8 cellular contexts compared by ENCODE assay signal in genomic region chr10:73495884-73496674, GRCh38. TPM values are rescaled to one million over a fixed set of nuclear protein-coding genes. Genes with fewer than 3 reads are reported as not detected.
DNase-seq lines count a peak whose midpoint lies in the region; TF ChIP-seq lines count a peak whose summit lies in the region.

PPP3CB (minus strand) TSS chr10:73496024; CDS start chr10:73495889, 135 bp downstream.

- intact Hi-C loops in stomach (cut with DNase I; ENCODE audit: low total_unique reads): no loop called here

- TF ChIP-seq CTCF in DOHH2 (IDR thresholded peaks at IDR 0.05; ENCODE audit: low read depth, low read length, poor library complexity, severe bottlenecking) (no peak), foreskin fibroblast (IDR thresholded peaks at IDR 0.05; ENCODE audit: low read depth, low read length) (no peak), neural crest cell (conservative IDR thresholded peaks at IDR 0.05) (no peak), stomach (IDR thresholded peaks at IDR 0.05) (no peak)

- peaks cover 52% of the 10 kb centered on the region for H3K79me2 ChIP-seq in DOHH2 (ENCODE audit: control insufficient read depth, low read length)

- peak within 1 kb of the TSS; percentile 80 for H3K4me3 ChIP-seq in DOHH2 (ENCODE audit: low read length)
- H3K4me3 ChIP-seq in H7 (ENCODE audit: insufficient read depth, low read depth, low read length): peak within 1 kb of the TSS; percentile 95
- H3K4me3 ChIP-seq in foreskin fibroblast (ENCODE audit: low read depth in 1 of 2, low read length in 2 of 2): peak within 1 kb of the TSS; percentile 68 to 88
- peak within 1 kb of the TSS; percentile 73 to 92 (median 80) for H3K4me3 ChIP-seq in stomach

- no peaks in the 10 kb centered on the region for H3K9me3 ChIP-seq in DOHH2 (ENCODE audit: control insufficient read depth, insufficient read depth, low read length)
- H3K9me3 ChIP-seq in stomach: no peaks in the 10 kb centered on the region

- no peak for TF ChIP-seq EP300 in stomach (IDR thresholded peaks at IDR 0.05)

- H3K27me3 Mint-ChIP-seq in neural crest cell (ENCODE audit: low read depth): no peaks in the 10 kb centered on the region

- 6 to 19% (median 6%) methylated on average over 11 to 28 of the region's 28 CpGs for WGBS in stomach, 5 donors

- peak; percentile 50; the same call in 1 of the 2 replicates for TF ChIP-seq POLR2A in Raji (IDR thresholded peaks at IDR 0.05; ENCODE audit: insufficient read depth, low read depth, low read length)
- TF ChIP-seq POLR2A in stomach (IDR thresholded peaks at IDR 0.05): no peak

- H3K4me1 ChIP-seq in DOHH2 (ENCODE audit: control insufficient read depth, low read length): peaks cover 32% of the 10 kb centered on the region
- H3K4me1 ChIP-seq in stomach: peaks cover 18 to 56% (median 37%) of the 10 kb centered on the region in 4 donors

- H3K4me1 Mint-ChIP-seq in neural crest cell: peaks cover 43% of the 10 kb centered on the region

- peak within 1 kb of the TSS; percentile 84 for H3K4me2 ChIP-seq in DOHH2 (ENCODE audit: low read length)

- H3K36me3 ChIP-seq in DOHH2 (ENCODE audit: control insufficient read depth, low read length): 0 out of 2 replicates have a peak, but pooled peaks cover 12% of the 10 kb centered on the region
- peaks cover 4% of the 10 kb centered on the region; the same call in 1 of the 2 replicates for H3K36me3 ChIP-seq in H7 (replicated peaks; ENCODE audit: control insufficient read depth, insufficient read depth, low read length)
- peaks cover 14 to 43% (median 35%) of the 10 kb centered on the region in 4 donors for H3K36me3 ChIP-seq in stomach

- DNase-seq in H7 (no peak), M059J (ENCODE audit: low read depth) (peak; percentile 92), activated gamma-delta T cell (lab: John Stamatoyannopoulos, UW) (peak; percentile 93), foreskin fibroblast (peak; percentile 96 to 98), neural crest cell (ENCODE audit: low read depth, low spot score) (peak; percentile 65), stomach (peak; percentile 91)

- peaks cover 6% of the 10 kb centered on the region; the same call in 1 of the 2 replicates for H4K20me1 ChIP-seq in DOHH2 (ENCODE audit: control insufficient read depth, insufficient read depth, low read depth, low read length)

- no peaks in the 10 kb centered on the region; the same call in 1 of the 2 replicates for H3F3A ChIP-seq in DOHH2 (ENCODE audit: control insufficient read depth, insufficient read depth)

- peaks cover 11% of the 10 kb centered on the region for H3K36me3 Mint-ChIP-seq in neural crest cell (ENCODE audit: low read depth)

- no peaks in the 10 kb centered on the region for H3K9me2 ChIP-seq in DOHH2 (replicated peaks; ENCODE audit: control insufficient read depth, low read length)

- H3K27ac ChIP-seq in DOHH2 (ENCODE audit: low read depth, low read length): peak within 1 kb of the TSS; percentile 70
- peak within 1 kb of the TSS; percentile 96 to 100 (median 98) for H3K27ac ChIP-seq in stomach

- H3K4me3 Mint-ChIP-seq in neural crest cell: peak within 1 kb of the TSS; percentile 96

- no peaks in the 10 kb centered on the region for H3K9me3 Mint-ChIP-seq in neural crest cell

- H3K27ac Mint-ChIP-seq in neural crest cell (ENCODE audit: unreplicated experiment): peak within 1 kb of the TSS; percentile 99

- H3K27me3 ChIP-seq in DOHH2 (ENCODE audit: control insufficient read depth, low read length) (no peaks in the 10 kb centered on the region), H7 (ENCODE audit: control insufficient read depth, insufficient read depth, low read length) (no peaks in the 10 kb centered on the region), stomach (no peaks in the 10 kb centered on the region)

RNA-seq across cellular contexts. Expression of gene PPP3CB, which starts in this region (rescaled TPM):
- total RNA-seq in H7 (2014; rRNA removed; shearing (Covaris generic)): 11.7 and 13.3 TPM in 2 replicates
- total RNA-seq in M059J (2014; rRNA removed; shearing (Covaris generic)): 8.3 and 16.9 TPM in 2 replicates
- total RNA-seq in neural crest cell (45.6 and 46.9 TPM in 2 replicates), stomach (10 to 100 TPM; 12.5 to 77.1 (median 43.3) TPM)
- polyA plus RNA-seq in stomach: 10 to 100 TPM; 23.2 to 29.0 (median 24.4) TPM
